Comparison of ENCODE assay signal across 16 cellular contexts in the genomic region with DNA sequence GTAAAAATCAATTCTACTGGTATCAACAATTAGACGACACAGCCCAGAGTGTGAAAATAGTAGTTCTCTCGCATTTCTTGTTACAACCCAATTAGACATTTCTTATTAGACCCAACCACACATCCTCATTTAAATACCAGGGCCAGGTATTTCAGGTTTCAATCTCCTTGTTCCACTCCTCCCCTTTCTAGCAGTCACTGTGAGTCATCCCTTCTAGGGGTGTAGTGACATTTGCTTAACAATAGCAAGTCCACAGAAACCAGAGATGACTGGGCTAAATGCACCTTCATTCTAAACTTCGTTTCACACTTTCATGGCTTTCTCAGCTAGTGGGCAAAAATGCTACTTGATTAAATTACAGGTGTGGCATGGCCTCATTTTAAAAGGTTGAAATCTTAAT.
DNase-seq lines count a peak whose midpoint lies in the region; ATAC-seq and TF ChIP-seq lines count a peak whose summit lies in the region.
"Had no signal": no experiment of that assay in that cellular context is flagged by ENCODE, and none has a peak within 500 bp of the region (broad histone marks: within the 10 kb centered on the region; RNA-seq: fewer than 3 reads in every experiment).

No MANE protein-coding gene starts in this region.

- peaks cover 43% of the 10 kb centered on the region for H3K36me3 Mint-ChIP-seq in activated T-cell treated with anti-CD3 and anti-CD28 coated beads, Interleukin-2, amount 50 U/mL, for 24 hours (ENCODE audit: low read depth)
- H3K36me3 Mint-ChIP-seq in stimulated activated naive B cell treated with anti-CD40 and anti-IgM and Interleukin-4, amounts not matched to agents 10 μg/mL and 1 μg/mL and 100 μg/mL, for 72 hours = peaks cover 32 to 44% of the 10 kb centered on the region in 2 donors

- CTCF ChIA-PET in RWPE1 (lab: Yijun Ruan, JAX) = interaction anchor here (0.6 kb wide), 1 partner anchor 366 kb away, joined by 3 read pairs; no protein-coding TSS in a partner anchor

- peaks cover 25% of the 10 kb centered on the region for H3K4me1 Mint-ChIP-seq in activated T-cell treated with anti-CD3 and anti-CD28 coated beads, Interleukin-2, amount 50 U/mL, for 24 hours (ENCODE audit: low read depth)
- peaks cover 9 to 16% of the 10 kb centered on the region in 2 donors for H3K4me1 Mint-ChIP-seq in stimulated activated naive B cell treated with anti-CD40 and anti-IgM and Interleukin-4, amounts not matched to agents 10 μg/mL and 1 μg/mL and 100 μg/mL, for 72 hours
- H3K4me1 Mint-ChIP-seq: nephron progenitor cell had no signal

- peak overlapping the region; percentile 63 for H3K27ac Mint-ChIP-seq in activated T-cell treated with anti-CD3 and anti-CD28 coated beads, Interleukin-2, amount 50 U/mL, for 24 hours
- no peak overlapping the region for H3K27ac Mint-ChIP-seq in stimulated activated naive B cell treated with anti-CD40 and anti-IgM and Interleukin-4, amounts not matched to agents 10 μg/mL and 1 μg/mL and 100 μg/mL, for 72 hours
- H3K27ac Mint-ChIP-seq: CD8-positive, alpha-beta T cell; nephron progenitor cell had no signal

- no peaks in the 10 kb centered on the region for H3K27me3 Mint-ChIP-seq in activated T-cell treated with anti-CD3 and anti-CD28 coated beads, Interleukin-2, amount 50 U/mL, for 24 hours
- no peaks in the 10 kb centered on the region for H3K27me3 Mint-ChIP-seq in stimulated activated naive B cell treated with anti-CD40 and anti-IgM and Interleukin-4, amounts not matched to agents 10 μg/mL and 1 μg/mL and 100 μg/mL, for 72 hours
- H3K27me3 Mint-ChIP-seq: memory B cell had no signal

- TF ChIP-seq CTCF in RWPE1 (conservative IDR thresholded peaks at IDR 0.05; ENCODE audit: low read depth) = no peak

- no peaks in the 10 kb centered on the region for H3K9me3 Mint-ChIP-seq in activated T-cell treated with anti-CD3 and anti-CD28 coated beads, Interleukin-2, amount 50 U/mL, for 24 hours
- H3K9me3 Mint-ChIP-seq in stimulated activated naive B cell treated with anti-CD40 and anti-IgM and Interleukin-4, amounts not matched to agents 10 μg/mL and 1 μg/mL and 100 μg/mL, for 72 hours = no peaks in the 10 kb centered on the region
- H3K9me3 Mint-ChIP-seq: CD8-positive, alpha-beta T cell; memory B cell; nephron progenitor cell had no signal

- ATAC-seq in stimulated activated naive B cell treated with anti-CD40 and anti-IgM and Interleukin-4, amounts not matched to agents 10 μg/mL and 1 μg/mL and 100 μg/mL, for 72 hours (replicated peaks) = peak; percentile 80 to 81
- ATAC-seq: CD8-positive, alpha-beta T cell had no signal

- H3K4me3 Mint-ChIP-seq in activated T-cell treated with anti-CD3 and anti-CD28 coated beads, Interleukin-2, amount 50 U/mL, for 24 hours = no peak overlapping the region
- H3K4me3 Mint-ChIP-seq in stimulated activated naive B cell treated with anti-CD40 and anti-IgM and Interleukin-4, amounts not matched to agents 10 μg/mL and 1 μg/mL and 100 μg/mL, for 72 hours = no peak overlapping the region
- H3K4me3 Mint-ChIP-seq: CD8-positive, alpha-beta T cell; memory B cell; nephron progenitor cell had no signal

- DNase-seq in activated T-cell treated with anti-CD3 and anti-CD28 coated beads, Interleukin-2, amount 50 U/mL, for 24 hours = no peak
- DNase-seq in activated T-cell treated with anti-CD3 and anti-CD28 coated beads for 4 hours (no peak), RWPE1 (ENCODE audit: low spot score) (peak; percentile 42), epithelial cell of prostate (ENCODE audit: low read depth, low spot score) (peak; percentile 5), Kasumi-1 (lab: John Stamatoyannopoulos, UW) (no peak), dermis blood vessel endothelial cell (no peak), cortex of kidney (lab: John Stamatoyannopoulos, UW) (no peak)
- DNase-seq in stimulated activated naive B cell treated with anti-CD40 and anti-IgM and Interleukin-4, amounts not matched to agents 10 μg/mL and 1 μg/mL and 100 μg/mL, for 72 hours = no peak
- DNase-seq: CD8-positive, alpha-beta T cell; foreskin melanocyte; NCI-H2081; NCI-H526 treated with DMSO at 0.1 percent for 48 hours; nephron progenitor cell; tibial artery had no signal

- H3K27ac ChIP-seq in RWPE1 (no peak overlapping the region), epithelial cell of prostate (no peak overlapping the region)
- H3K27ac ChIP-seq: SK-N-MC, tibial artery had no signal

- POLR2A ChIA-PET in RWPE1 (lab: Yijun Ruan, JAX; ENCODE audit: low non-redundant PET) = no interaction called here

Comparison
In these comparisons a context has a peak if more than half of its experiments do, and no peak if none do; other contexts are left out.
1. DNase-seq: peak in RWPE1 (single experiment) and epithelial cell of prostate (single experiment); none in activated T-cell treated with anti-CD3 and anti-CD28 coated beads, Interleukin-2, amount 50 U/mL, for 24 hours (single experiment), activated T-cell treated with anti-CD3 and anti-CD28 coated beads for 4 hours (single experiment), stimulated activated naive B cell treated with anti-CD40 and anti-IgM and Interleukin-4, amounts not matched to agents 10 μg/mL and 1 μg/mL and 100 μg/mL, for 72 hours (single experiment), Kasumi-1 (0 of 2), dermis blood vessel endothelial cell (single experiment) and cortex of kidney (single experiment).